Comparison of ENCODE assay signal across 2 cellular contexts in the genomic region with DNA sequence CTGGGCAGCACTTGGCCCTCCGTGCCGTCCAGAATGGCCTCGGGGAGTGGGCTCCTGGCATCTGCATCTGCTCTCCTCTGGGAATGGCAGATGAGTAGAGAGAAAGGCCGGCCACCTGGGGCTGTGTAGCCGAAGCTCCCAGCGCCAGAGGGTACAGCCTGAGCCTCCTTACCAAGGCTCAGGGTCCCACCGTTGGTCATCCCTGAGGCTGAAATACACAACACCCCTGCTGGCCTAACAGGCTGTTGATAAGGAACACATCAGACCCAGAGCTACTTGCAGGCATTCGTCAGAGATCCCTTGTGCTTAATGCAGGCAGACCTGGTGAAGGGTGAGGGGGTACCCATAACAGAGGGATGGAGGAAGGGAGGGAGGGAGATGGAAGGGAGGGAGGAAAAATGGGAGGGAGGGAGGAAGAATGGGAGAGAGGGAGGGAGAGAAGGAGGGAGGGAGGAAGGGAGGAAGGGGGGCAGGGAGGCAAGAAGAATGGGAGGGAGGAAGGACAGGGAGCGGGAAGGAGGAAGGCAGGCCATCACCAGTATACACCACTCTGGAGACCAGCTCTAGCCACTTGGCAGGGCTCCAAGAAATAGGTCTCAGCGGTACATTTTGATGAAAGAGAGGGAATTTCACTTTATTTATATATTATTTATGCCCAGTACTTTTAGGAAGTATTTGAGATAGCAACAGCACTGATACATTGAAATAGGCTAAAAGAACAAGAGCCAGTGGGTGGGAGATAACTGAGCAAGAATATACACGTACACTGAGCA.
TF ChIP-seq lines count a peak whose summit lies in the region.

No MANE protein-coding gene starts in this region.

TF ChIP-seq in GM23338, 12 proteins besides CTCF, POLR2A, EP300 and RAD21:
- TF ChIP-seq, protein P1, sequence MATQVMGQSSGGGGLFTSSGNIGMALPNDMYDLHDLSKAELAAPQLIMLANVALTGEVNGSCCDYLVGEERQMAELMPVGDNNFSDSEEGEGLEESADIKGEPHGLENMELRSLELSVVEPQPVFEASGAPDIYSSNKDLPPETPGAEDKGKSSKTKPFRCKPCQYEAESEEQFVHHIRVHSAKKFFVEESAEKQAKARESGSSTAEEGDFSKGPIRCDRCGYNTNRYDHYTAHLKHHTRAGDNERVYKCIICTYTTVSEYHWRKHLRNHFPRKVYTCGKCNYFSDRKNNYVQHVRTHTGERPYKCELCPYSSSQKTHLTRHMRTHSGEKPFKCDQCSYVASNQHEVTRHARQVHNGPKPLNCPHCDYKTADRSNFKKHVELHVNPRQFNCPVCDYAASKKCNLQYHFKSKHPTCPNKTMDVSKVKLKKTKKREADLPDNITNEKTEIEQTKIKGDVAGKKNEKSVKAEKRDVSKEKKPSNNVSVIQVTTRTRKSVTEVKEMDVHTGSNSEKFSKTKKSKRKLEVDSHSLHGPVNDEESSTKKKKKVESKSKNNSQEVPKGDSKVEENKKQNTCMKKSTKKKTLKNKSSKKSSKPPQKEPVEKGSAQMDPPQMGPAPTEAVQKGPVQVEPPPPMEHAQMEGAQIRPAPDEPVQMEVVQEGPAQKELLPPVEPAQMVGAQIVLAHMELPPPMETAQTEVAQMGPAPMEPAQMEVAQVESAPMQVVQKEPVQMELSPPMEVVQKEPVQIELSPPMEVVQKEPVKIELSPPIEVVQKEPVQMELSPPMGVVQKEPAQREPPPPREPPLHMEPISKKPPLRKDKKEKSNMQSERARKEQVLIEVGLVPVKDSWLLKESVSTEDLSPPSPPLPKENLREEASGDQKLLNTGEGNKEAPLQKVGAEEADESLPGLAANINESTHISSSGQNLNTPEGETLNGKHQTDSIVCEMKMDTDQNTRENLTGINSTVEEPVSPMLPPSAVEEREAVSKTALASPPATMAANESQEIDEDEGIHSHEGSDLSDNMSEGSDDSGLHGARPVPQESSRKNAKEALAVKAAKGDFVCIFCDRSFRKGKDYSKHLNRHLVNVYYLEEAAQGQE (IDR thresholded peaks at IDR 0.05; ENCODE audit: unreplicated experiment): no peak
- no peak for TF ChIP-seq ZNF331 (CRISPR knock-in tag; IDR thresholded peaks at IDR 0.05; ENCODE audit: low read depth)
- TF ChIP-seq, protein P2, sequence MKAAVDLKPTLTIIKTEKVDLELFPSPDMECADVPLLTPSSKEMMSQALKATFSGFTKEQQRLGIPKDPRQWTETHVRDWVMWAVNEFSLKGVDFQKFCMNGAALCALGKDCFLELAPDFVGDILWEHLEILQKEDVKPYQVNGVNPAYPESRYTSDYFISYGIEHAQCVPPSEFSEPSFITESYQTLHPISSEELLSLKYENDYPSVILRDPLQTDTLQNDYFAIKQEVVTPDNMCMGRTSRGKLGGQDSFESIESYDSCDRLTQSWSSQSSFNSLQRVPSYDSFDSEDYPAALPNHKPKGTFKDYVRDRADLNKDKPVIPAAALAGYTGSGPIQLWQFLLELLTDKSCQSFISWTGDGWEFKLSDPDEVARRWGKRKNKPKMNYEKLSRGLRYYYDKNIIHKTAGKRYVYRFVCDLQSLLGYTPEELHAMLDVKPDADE (IDR thresholded peaks at IDR 0.05): no peak
- no peak for TF ChIP-seq EZH2phosphoT487 (IDR thresholded peaks at IDR 0.05; ENCODE audit: unreplicated experiment)
- no peak for TF ChIP-seq CREB1 (CRISPR knock-in tag; IDR thresholded peaks at IDR 0.05; ENCODE audit: low read depth)
- TF ChIP-seq ZNF114 (CRISPR knock-in tag; IDR thresholded peaks at IDR 0.05): no peak
- no peak for TF ChIP-seq STAT1 (IDR thresholded peaks at IDR 0.05; ENCODE audit: unreplicated experiment)
- TF ChIP-seq NANOG (IDR thresholded peaks at IDR 0.05; ENCODE audit: borderline replicate concordance): no peak
- TF ChIP-seq POLR2AphosphoS5 (IDR thresholded peaks at IDR 0.05; ENCODE audit: low read depth): no peak

TF ChIP-seq in K562, 482 proteins besides CTCF, POLR2A, EP300 and RAD21:
- TF ChIP-seq NFIX (CRISPR knock-in tag; IDR thresholded peaks at IDR 0.05; ENCODE audit: low read depth) (peak; percentile 27; the same call in 1 of the 2 replicates), NFIC (IDR thresholded peaks at IDR 0.05) (peak; percentile 87), RBM34 (IDR thresholded peaks at IDR 0.05; ENCODE audit: borderline replicate concordance, insufficient read depth, low read length) (no peak)
